ENCODE assay signal across 23 cellular contexts in genomic region chrX:33379839-33380238, GRCh38.
"Had no signal": no experiment of that assay in that cellular context is flagged by ENCODE, and none has a peak within 500 bp of the region (broad histone marks: within the 10 kb centered on the region; RNA-seq: fewer than 3 reads in every experiment).

No MANE protein-coding gene starts in this region.

- H3K36me3 Mint-ChIP-seq: activated naive CD8-positive, alpha-beta T cell had no signal

- H3K27ac ChIP-seq: sigmoid colon, spleen, thoracic aorta, upper lobe of left lung had no signal

- H3K27me3 ChIP-seq: sigmoid colon, spleen, upper lobe of left lung had no signal

- ATAC-seq: activated CD4-positive, alpha-beta T cell treated with anti-CD3 and anti-CD28 coated beads for 36 hours; activated T-helper 17 cell treated with anti-CD3 and anti-CD28 coated beads, Interleukin-2, amount 50 U/mL, for 72 hours; left ventricle myocardium superior had no signal

- H3K4me1 Mint-ChIP-seq: activated B cell treated with CpG ODN at 0.5 μM for 24 hours; activated CD4-positive, alpha-beta T cell treated with anti-CD3 and anti-CD28 coated beads for 36 hours; activated T-helper 17 cell treated with anti-CD3 and anti-CD28 coated beads, Interleukin-2, amount 50 U/mL, for 72 hours had no signal

- H3K4me3 ChIP-seq: sigmoid colon, spleen, thoracic aorta, upper lobe of left lung had no signal

- H3K9me3 Mint-ChIP-seq: activated B cell treated with CpG ODN at 0.5 μM for 24 hours; activated T-cell treated with anti-CD3 and anti-CD28 coated beads, Interleukin-2, amount 50 U/mL, for 24 hours; activated T-helper 17 cell treated with anti-CD3 and anti-CD28 coated beads, Interleukin-2, amount 50 U/mL, for 72 hours had no signal

- H3K4me1 ChIP-seq: sigmoid colon, spleen, upper lobe of left lung had no signal

- H3K27me3 Mint-ChIP-seq: activated B cell treated with CpG ODN at 0.5 μM for 24 hours; activated CD4-positive, alpha-beta T cell treated with anti-CD3 and anti-CD28 coated beads for 36 hours; activated naive CD8-positive, alpha-beta T cell; activated T-helper 17 cell treated with anti-CD3 and anti-CD28 coated beads, Interleukin-2, amount 50 U/mL, for 72 hours had no signal

- H3K4me3 Mint-ChIP-seq: activated B cell treated with CpG ODN at 0.5 μM for 24 hours; activated CD4-positive, alpha-beta T cell treated with anti-CD3 and anti-CD28 coated beads for 36 hours; activated naive CD8-positive, alpha-beta T cell; activated T-cell treated with anti-CD3 and anti-CD28 coated beads, Interleukin-2, amount 50 U/mL, for 24 hours; activated T-helper 17 cell treated with anti-CD3 and anti-CD28 coated beads, Interleukin-2, amount 50 U/mL, for 72 hours had no signal

- H3K27ac Mint-ChIP-seq: activated B cell treated with CpG ODN at 0.5 μM for 24 hours; activated CD4-positive, alpha-beta T cell treated with anti-CD3 and anti-CD28 coated beads for 36 hours; activated naive CD8-positive, alpha-beta T cell; activated T-cell treated with anti-CD3 and anti-CD28 coated beads, Interleukin-2, amount 50 U/mL, for 24 hours; activated T-helper 17 cell treated with anti-CD3 and anti-CD28 coated beads, Interleukin-2, amount 50 U/mL, for 72 hours had no signal

- H3K9me3 ChIP-seq: sigmoid colon, spleen, thoracic aorta, upper lobe of left lung had no signal

- H3K36me3 ChIP-seq: sigmoid colon, spleen, thoracic aorta, upper lobe of left lung had no signal

- DNase-seq: activated B cell treated with CpG ODN at 0.5 μM for 24 hours; activated CD4-positive, alpha-beta T cell treated with anti-CD3 and anti-CD28 coated beads for 36 hours; activated CD4-positive, alpha-beta T cell treated with anti-CD3 and anti-CD28 coated beads, Interleukin-2, amount 50 U/mL, for 4 hours; activated CD8-positive, alpha-beta memory T cell treated with anti-CD3 and anti-CD28 coated beads for 24 hours; activated CD8-positive, alpha-beta memory T cell treated with anti-CD3 and anti-CD28 coated beads, Interleukin-2, amount 50 U/mL, for 4 hours; activated T-cell treated with anti-CD3 and anti-CD28 coated beads, Interleukin-2, amount 50 U/mL, for 24 hours; amniotic stem cell; cerebellar nuclear complex; cortex of kidney; foreskin melanocyte; hypothalamus; left ventricle myocardium superior; nucleus accumbens; posterior cingulate gyrus; sigmoid colon; spleen; stimulated activated CD4-positive, alpha-beta T cell treated with anti-CD3 and anti-CD28 coated beads, Interleukin-4, amount 100 ng/mL, for 1 hour; stimulated activated naive CD4-positive, alpha-beta T cell; T1000; upper lobe of left lung had no signal
